Comparison of ENCODE assay signal across 8 cellular contexts in the genomic region with DNA sequence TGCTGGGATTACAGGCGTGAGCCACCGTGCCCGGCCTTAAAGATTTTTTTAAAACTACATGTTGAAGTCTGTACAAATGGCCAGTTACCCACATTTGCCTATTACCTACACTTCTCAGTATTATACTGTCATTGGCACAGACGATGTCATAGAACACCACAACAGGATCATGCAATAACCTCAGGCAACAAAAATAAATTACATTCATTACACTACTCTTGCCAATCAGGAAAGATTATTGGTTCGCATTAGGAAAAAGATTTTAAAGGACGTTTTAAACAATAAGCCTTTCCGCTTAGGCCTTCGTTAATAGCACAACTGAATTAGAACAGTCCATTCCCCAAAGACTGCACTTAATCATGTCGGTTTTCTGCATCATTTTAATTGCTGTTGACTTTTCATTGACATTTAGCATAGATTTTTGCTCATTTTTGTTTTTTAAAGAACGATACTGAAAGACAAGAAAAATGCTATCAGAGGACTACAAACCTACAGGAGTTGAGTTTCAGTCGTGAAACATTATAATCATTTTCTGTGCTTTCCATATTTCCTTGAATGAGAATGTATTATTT. TPM values are rescaled to one million over a fixed set of nuclear protein-coding genes. Genes with fewer than 3 reads are reported as not detected.
DNase-seq lines count a peak whose midpoint lies in the region; ATAC-seq, FAIRE-seq and TF ChIP-seq lines count a peak whose summit lies in the region.

No MANE protein-coding gene starts in this region.

- TF ChIP-seq CTCF in AG04450 (IDR thresholded peaks at IDR 0.05; ENCODE audit: low read depth, low read length) (no peak), HL-60 (IDR thresholded peaks at IDR 0.05; ENCODE audit: insufficient read depth, low read length) (no peak), astrocyte (IDR thresholded peaks at IDR 0.05; ENCODE audit: insufficient read depth, low read depth, low read length) (no peak)

- H4K20me1 ChIP-seq in astrocyte (ENCODE audit: insufficient read depth, low read length), result peaks cover 33% of the 10 kb centered on the region

- H3K27me3 Mint-ChIP-seq in astrocyte (ENCODE audit: low read depth, unreplicated experiment), result no peaks in the 10 kb centered on the region

- ATAC-seq in GM18907 (IDR thresholded peaks at IDR 0.05; ENCODE audit: unreplicated experiment), result no peak

- no peaks in the 10 kb centered on the region for H3K27me3 ChIP-seq in AG04450 (ENCODE audit: control insufficient read depth, insufficient read depth, low read length)
- no peaks in the 10 kb centered on the region for H3K27me3 ChIP-seq in HL-60 (ENCODE audit: insufficient read depth, poor library complexity, severe bottlenecking)
- no peaks in the 10 kb centered on the region for H3K27me3 ChIP-seq in astrocyte (ENCODE audit: insufficient read depth, low read length)
- H3K27me3 ChIP-seq in mucosa of stomach (ENCODE audit: control insufficient read depth, insufficient read depth, low read length), result no peaks in the 10 kb centered on the region

- H3K27ac ChIP-seq in AG04450 (ENCODE audit: low read depth, low read length), result no peak overlapping the region
- H3K27ac ChIP-seq in HL-60 (replicated peaks), result peak overlapping the region; percentile 98
- peak overlapping the region; percentile 95 for H3K27ac ChIP-seq in astrocyte (ENCODE audit: low read depth, low read length)

- peak overlapping the region; percentile 90 for H3K4me2 ChIP-seq in astrocyte (ENCODE audit: low read length)

- H3K9me3 Mint-ChIP-seq in astrocyte (ENCODE audit: unreplicated experiment), result no peaks in the 10 kb centered on the region

- H3K79me2 ChIP-seq in astrocyte (ENCODE audit: insufficient read depth, low read length), result peaks cover 51% of the 10 kb centered on the region

- CTCF ChIA-PET in AG04450 (lab: Charles Lee), result no interaction called here

- H3K4me1 Mint-ChIP-seq in astrocyte (ENCODE audit: low read depth, unreplicated experiment), result peaks cover 13% of the 10 kb centered on the region

- peak overlapping the region; percentile 80 for H3K27ac Mint-ChIP-seq in astrocyte (ENCODE audit: unreplicated experiment)

- no peak for FAIRE-seq in astrocyte (lab: Jason Lieb, UNC)

- H3K4me3 ChIP-seq in AG04450 (ENCODE audit: low read depth, low read length) (peak overlapping the region; percentile 18), HL-60 (replicated peaks; ENCODE audit: insufficient read depth, low read length) (no peak overlapping the region), astrocyte (ENCODE audit: insufficient read depth, low read depth, low read length) (peak overlapping the region; percentile 90), mucosa of stomach (ENCODE audit: low read length) (no peak overlapping the region)

- H3K36me3 ChIP-seq in astrocyte (ENCODE audit: insufficient read depth, low read length) (no peaks in the 10 kb centered on the region), mucosa of stomach (ENCODE audit: control insufficient read depth, insufficient read depth, low read length) (no peaks in the 10 kb centered on the region)

- POLR2A ChIA-PET in AG04450 (lab: Yijun Ruan, JAX), result no interaction called here

- H2AFZ ChIP-seq in astrocyte (ENCODE audit: low read depth, low read length), result peak overlapping the region; percentile 85

- H3K4me1 ChIP-seq in astrocyte (ENCODE audit: insufficient read depth, low read length) (peaks cover 8% of the 10 kb centered on the region), mucosa of stomach (ENCODE audit: control insufficient read depth, insufficient read depth, low read length) (no peaks in the 10 kb centered on the region)

- no peaks in the 10 kb centered on the region for H3K36me3 Mint-ChIP-seq in astrocyte (ENCODE audit: low read depth, unreplicated experiment)

- DNase-seq in AG04450 (ENCODE audit: low read depth, low spot score) (no peak), HL-60 (ENCODE audit: low read depth in 1 of 2, low spot score in 1 of 2) (no peak), astrocyte (ENCODE audit: low read depth) (peak; percentile 1), GOT3 (lab: John Stamatoyannopoulos, UW) (no peak), hippocampal formation (lab: John Stamatoyannopoulos, UW) (no peak), cerebellar nuclear complex (lab: John Stamatoyannopoulos, UW) (no peak)

- H3K9ac ChIP-seq in astrocyte (ENCODE audit: low read length) (peak overlapping the region; percentile 98), mucosa of stomach (ENCODE audit: low read length) (peak overlapping the region; percentile 99)

- H3K9me3 ChIP-seq in AG04450 (ENCODE audit: control insufficient read depth, insufficient read depth, low read length) (peaks cover 9% of the 10 kb centered on the region; the same call in 1 of the 2 replicates), astrocyte (ENCODE audit: insufficient read depth, low read depth, low read length) (no peaks in the 10 kb centered on the region), mucosa of stomach (ENCODE audit: control insufficient read depth, low read length) (no peaks in the 10 kb centered on the region)

- peak overlapping the region; percentile 87 for H3K4me3 Mint-ChIP-seq in astrocyte (ENCODE audit: unreplicated experiment)

RNA-seq across cellular contexts. Expression of a gene that starts 0.9 kb away (rescaled TPM):
- 35.8 and 55.8 TPM in 2 replicates for polyA plus RNA-seq in AG04450 (2011; rRNA removed)
- polyA minus RNA-seq in AG04450 (2011; rRNA and poly(A)+ RNA removed), result 24.4 and 52.7 TPM in 2 replicates
- 100 and 101 TPM in 2 replicates for total RNA-seq in astrocyte

Comparison
In these comparisons a context has a peak if more than half of its experiments do, and no peak if none do; other contexts are left out.
1. H3K4me3 ChIP-seq: peak in AG04450 (single experiment) and astrocyte (single experiment); none in HL-60 (single experiment) and mucosa of stomach (single experiment).